In genomic region chr7:154875297-154875696, GRCh38 we compare ENCODE assay signal across 5 cellular contexts.
"Had no signal": no experiment of that assay in that cellular context is flagged by ENCODE, and none has a peak within 500 bp of the region (broad histone marks: within the 10 kb centered on the region; RNA-seq: fewer than 3 reads in every experiment).

No MANE protein-coding gene starts in this region.

- DNase-seq: IMR-90, KBM-7, KG1 had no signal

- H3K4me3 ChIP-seq: K562 had no signal

- H3K27ac ChIP-seq: HL-60 had no signal
